8 cellular contexts compared by ENCODE assay signal in the genomic region with DNA sequence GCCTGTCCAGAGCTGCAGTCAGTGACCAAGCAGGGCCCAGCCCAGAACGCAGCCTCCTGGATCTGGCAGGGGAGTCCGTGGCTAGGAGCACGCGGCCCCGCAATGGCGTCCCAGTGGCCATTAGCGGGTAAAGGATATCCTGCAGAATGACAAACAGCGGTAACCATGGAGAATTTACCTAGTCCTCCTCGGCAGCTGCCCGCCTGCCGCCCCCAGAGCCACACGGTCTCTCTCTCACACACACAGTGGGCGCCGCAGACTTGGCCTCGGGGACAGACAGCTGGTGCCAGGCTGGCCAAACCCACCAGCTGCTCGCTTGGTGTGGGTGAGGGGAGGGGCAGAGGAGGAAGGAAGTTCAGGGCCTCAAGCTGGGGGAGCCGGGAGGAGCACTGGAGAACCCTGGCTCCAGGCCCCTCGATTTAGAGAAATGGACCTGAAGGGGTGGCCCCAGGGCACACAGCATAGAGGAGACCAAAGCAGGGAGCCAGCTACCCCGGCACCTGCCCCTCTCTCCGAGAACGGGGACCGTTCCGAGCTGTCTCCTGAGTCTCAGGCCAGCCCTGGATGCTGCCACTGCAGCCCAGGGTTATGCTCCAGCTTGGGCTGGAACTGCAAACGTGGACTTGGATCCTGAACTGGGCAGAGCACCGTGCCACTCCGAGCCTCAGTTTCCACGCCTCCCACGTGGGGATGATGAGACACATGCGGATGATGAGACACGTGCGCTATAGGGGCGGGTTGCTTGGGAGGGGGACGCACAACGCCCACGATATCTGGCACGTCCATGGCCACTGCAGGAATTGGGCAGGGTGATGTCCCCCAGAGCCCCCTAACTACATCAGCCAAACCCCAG. TPM values are rescaled to one million over a fixed set of nuclear protein-coding genes. Genes with fewer than 3 reads are reported as not detected.
DNase-seq lines count a peak whose midpoint lies in the region; ATAC-seq lines count a peak whose summit lies in the region.

No MANE protein-coding gene starts in this region.

- peaks cover 23% of the 10 kb centered on the region for H3K4me1 Mint-ChIP-seq in central memory CD8-positive, alpha-beta T cell
- peaks cover 11 to 35% (median 31%) of the 10 kb centered on the region in 4 donors for H3K4me1 Mint-ChIP-seq in naive thymus-derived CD8-positive, alpha-beta T cell

- H3K9me3 Mint-ChIP-seq in central memory CD8-positive, alpha-beta T cell = no peaks in the 10 kb centered on the region
- no peaks in the 10 kb centered on the region for H3K9me3 Mint-ChIP-seq in naive thymus-derived CD8-positive, alpha-beta T cell

- POLR2A ChIA-PET in naive thymus-derived CD8-positive, alpha-beta T cell (lab: Charles Lee) = interaction anchor here (0.6 to 4.5 kb wide), 3 partner anchors 35 to 223 kb away, joined by 3 to 24 read pairs (median 3); partner anchors contain the start of genes MPHOSPH9 and MTRFR

- DNase-seq in DMS153 treated with DMSO at 0.1 percent for 48 hours (lab: John Stamatoyannopoulos, UW; ENCODE audit: unreplicated experiment) = peak; percentile 48
- peak; percentile 41 for DNase-seq in NCI-H146 treated with DMSO at 0.1 percent for 48 hours (lab: John Stamatoyannopoulos, UW; ENCODE audit: unreplicated experiment)
- no peak for DNase-seq in central memory CD8-positive, alpha-beta T cell (ENCODE audit: low spot score in 2 of 2)
- DNase-seq in naive thymus-derived CD8-positive, alpha-beta T cell = peak in 2 of 10 donors; percentile 18 to 22
- no peak for DNase-seq in HuH-7.5 (ENCODE audit: low spot score)

- H3K27ac Mint-ChIP-seq in central memory CD8-positive, alpha-beta T cell (ENCODE audit: low read depth) = no peak overlapping the region
- H3K27ac Mint-ChIP-seq in naive thymus-derived CD8-positive, alpha-beta T cell = peak overlapping the region in 9 of 10 donors; percentile 38 to 90 (median 62)

- ATAC-seq in central memory CD8-positive, alpha-beta T cell (replicated peaks; ENCODE audit: extremely low read depth, poor library complexity, severe bottlenecking) = no peak
- no peak for ATAC-seq in naive thymus-derived CD8-positive, alpha-beta T cell
- ATAC-seq in HG02759 (IDR thresholded peaks at IDR 0.05; ENCODE audit: unreplicated experiment) (no peak), GM21723 (IDR thresholded peaks at IDR 0.05; ENCODE audit: unreplicated experiment) (no peak), GM18861 (IDR thresholded peaks at IDR 0.05; ENCODE audit: unreplicated experiment) (no peak)

- no peaks in the 10 kb centered on the region for H3K27me3 Mint-ChIP-seq in central memory CD8-positive, alpha-beta T cell
- H3K27me3 Mint-ChIP-seq in naive thymus-derived CD8-positive, alpha-beta T cell = no peaks in the 10 kb centered on the region

- peak overlapping the region; percentile 70 for H3K4me3 Mint-ChIP-seq in central memory CD8-positive, alpha-beta T cell
- H3K4me3 Mint-ChIP-seq in naive thymus-derived CD8-positive, alpha-beta T cell = peak overlapping the region; percentile 20 to 89 (median 72)

- peaks cover 8% of the 10 kb centered on the region for H3K36me3 Mint-ChIP-seq in central memory CD8-positive, alpha-beta T cell (ENCODE audit: insufficient read depth)
- no peaks in the 10 kb centered on the region for H3K36me3 Mint-ChIP-seq in naive thymus-derived CD8-positive, alpha-beta T cell

RNA-seq across cellular contexts. Expression of gene CDK2AP1, which starts 3.4 kb away (rescaled TPM):
- 1 to 10 TPM; 7.4 to 7.8 TPM for total RNA-seq in naive thymus-derived CD8-positive, alpha-beta T cell
- polyA plus RNA-seq in naive thymus-derived CD8-positive, alpha-beta T cell = 1 to 10 TPM; 2.0 to 6.4 (median 5.4) TPM

RNA-seq across cellular contexts. Expression of gene MTRFR, which starts 35.0 kb away (rescaled TPM):
- 10 to 100 TPM; 61.0 to 62.0 TPM for total RNA-seq in naive thymus-derived CD8-positive, alpha-beta T cell
- polyA plus RNA-seq in naive thymus-derived CD8-positive, alpha-beta T cell = 10 to 100 TPM; 45.2 to 63.6 (median 56.5) TPM

RNA-seq across cellular contexts. Expression of gene MPHOSPH9, which starts 35.3 kb away (rescaled TPM):
- 10 to 100 TPM; 81.1 to 81.8 TPM for total RNA-seq in naive thymus-derived CD8-positive, alpha-beta T cell
- 10 to 100 TPM; 33.9 to 53.4 (median 44.8) TPM for polyA plus RNA-seq in naive thymus-derived CD8-positive, alpha-beta T cell

Comparison
In these comparisons a context has a peak if more than half of its experiments do, and no peak if none do; other contexts are left out.
1. DNase-seq: peak in DMS153 treated with DMSO at 0.1 percent for 48 hours (single experiment) and NCI-H146 treated with DMSO at 0.1 percent for 48 hours (single experiment); none in central memory CD8-positive, alpha-beta T cell (0 of 2) and HuH-7.5 (single experiment).